Comparison of ENCODE assay signal across 11 cellular contexts in the genomic region with DNA sequence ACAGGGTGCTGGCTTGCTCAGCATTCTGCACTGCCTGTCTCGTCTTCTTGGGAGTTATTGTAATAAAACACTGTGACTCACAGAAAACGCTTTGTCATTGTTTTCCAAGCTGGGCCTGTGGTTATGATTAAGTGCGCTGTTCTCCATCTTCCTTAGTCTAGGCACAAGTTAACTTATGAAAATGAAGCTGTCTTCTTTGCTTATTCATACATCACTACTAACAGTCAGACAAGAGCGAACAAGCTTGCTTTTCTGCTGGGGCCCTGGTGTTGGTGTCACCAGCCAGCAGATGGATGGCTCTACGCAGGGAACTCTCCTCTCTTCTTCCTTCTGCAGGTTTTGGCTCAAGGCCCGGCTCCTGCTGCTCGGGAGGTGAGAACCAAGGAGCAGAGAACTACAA.
DNase-seq lines count a peak whose midpoint lies in the region; ATAC-seq, FAIRE-seq and TF ChIP-seq lines count a peak whose summit lies in the region.
"Had no signal": no experiment of that assay in that cellular context is flagged by ENCODE, and none has a peak within 500 bp of the region (broad histone marks: within the 10 kb centered on the region; RNA-seq: fewer than 3 reads in every experiment).

No MANE protein-coding gene starts in this region.

- H3K27me3 ChIP-seq in bronchial epithelial cell (ENCODE audit: control insufficient read depth, insufficient read depth, low read length), result no peaks in the 10 kb centered on the region

- no peaks in the 10 kb centered on the region for H3K36me3 ChIP-seq in bronchial epithelial cell (ENCODE audit: control insufficient read depth, insufficient read depth, low read length)

- no peak for TF ChIP-seq CTCF in bronchial epithelial cell (IDR thresholded peaks at IDR 0.05; ENCODE audit: insufficient read depth, low read length, severe bottlenecking)

- FAIRE-seq in bronchial epithelial cell (lab: Jason Lieb, UNC), result peak; percentile 94

- DNase-seq in DMS 273 (lab: John Stamatoyannopoulos, UW; ENCODE audit: unreplicated experiment), result peak; percentile 87
- DNase-seq in LHCN-M2 (ENCODE audit: low read depth), result peak; percentile 90
- DNase-seq in bronchial epithelial cell (ENCODE audit: low read depth), result peak; percentile 99
- peak; percentile 17 for DNase-seq in non-pigmented ciliary epithelial cell (ENCODE audit: low read depth)
- no peak for DNase-seq in sciatic nerve (ENCODE audit: low spot score)
- DNase-seq in NCI-H2196 treated with DMSO at 0.1 percent for 48 hours (lab: John Stamatoyannopoulos, UW; ENCODE audit: unreplicated experiment), result no peak
- DNase-seq in Kasumi-1 (lab: John Stamatoyannopoulos, UW), result no peak
- DNase-seq: activated T-cell treated with anti-CD3 and anti-CD28 coated beads, Interleukin-2, amount 50 U/mL, for 24 hours; erythroblast; SK-N-SH had no signal

- intact Hi-C loops in sciatic nerve (cut with DNase I), result no loop called here

- no peak overlapping the region for H3K4me3 ChIP-seq in bronchial epithelial cell (ENCODE audit: low read depth, low read length)

- ATAC-seq in GM18511 (IDR thresholded peaks at IDR 0.05; ENCODE audit: unreplicated experiment) (no peak), sciatic nerve (no peak)

Comparison
In these comparisons a context has a peak if more than half of its experiments do, and no peak if none do; other contexts are left out.
1. DNase-seq: peak in DMS 273 (single experiment), LHCN-M2 (single experiment), bronchial epithelial cell (single experiment) and non-pigmented ciliary epithelial cell (single experiment); none in sciatic nerve (single experiment), NCI-H2196 treated with DMSO at 0.1 percent for 48 hours (single experiment) and Kasumi-1 (0 of 2).